ENCODE assay signal across 1 cellular context in the genomic region with DNA sequence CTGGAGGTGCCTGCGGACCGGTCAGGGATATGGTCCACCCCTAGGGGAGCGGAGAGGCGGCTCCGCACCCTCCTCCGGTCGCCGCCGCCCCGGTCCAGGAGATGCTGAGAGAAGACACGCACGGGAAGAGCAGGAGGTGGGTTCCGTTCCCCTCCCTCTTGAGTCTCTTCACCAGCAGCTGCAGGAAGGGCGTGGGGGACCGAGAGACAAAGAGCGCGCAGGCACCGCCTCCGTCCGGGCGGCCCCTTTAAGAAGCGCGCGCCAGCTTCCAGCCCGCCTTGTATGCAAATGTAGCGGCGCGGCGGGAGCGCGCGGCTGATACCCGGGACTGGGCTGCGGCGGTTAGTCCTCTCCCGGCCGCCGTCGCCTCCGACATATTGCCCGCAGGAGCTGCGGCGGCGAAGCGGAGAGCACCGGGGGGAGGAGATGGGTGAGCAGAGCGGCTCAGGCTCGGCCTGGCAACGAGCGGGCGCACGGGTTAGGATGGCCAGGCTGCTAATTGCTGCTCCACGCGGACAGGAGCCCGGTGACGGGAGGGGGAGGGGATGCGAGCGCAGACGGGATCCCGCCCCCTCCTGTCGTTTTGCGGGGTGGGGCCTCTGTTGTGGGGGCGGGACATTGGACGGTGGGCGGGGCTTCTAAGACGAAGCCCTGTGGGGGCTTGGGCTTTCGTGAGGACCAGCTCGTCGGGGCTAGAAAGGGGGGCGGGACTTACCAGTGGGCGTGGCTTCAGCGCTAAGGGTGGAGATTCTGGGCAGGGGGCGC.
A peak's percentile ranks its signal among the peaks of the same experiment; 100 is the strongest.
TF ChIP-seq lines count a peak whose summit lies in the region.

A gene (plus strand): TSS at position 318 of the 765 bp plus-strand sequence. CDS start 109 bp downstream, at position 427.

TF ChIP-seq in K562, 482 proteins besides CTCF, POLR2A, EP300 and RAD21 (continued from another document and continues in another):
- TF ChIP-seq, protein P1, sequence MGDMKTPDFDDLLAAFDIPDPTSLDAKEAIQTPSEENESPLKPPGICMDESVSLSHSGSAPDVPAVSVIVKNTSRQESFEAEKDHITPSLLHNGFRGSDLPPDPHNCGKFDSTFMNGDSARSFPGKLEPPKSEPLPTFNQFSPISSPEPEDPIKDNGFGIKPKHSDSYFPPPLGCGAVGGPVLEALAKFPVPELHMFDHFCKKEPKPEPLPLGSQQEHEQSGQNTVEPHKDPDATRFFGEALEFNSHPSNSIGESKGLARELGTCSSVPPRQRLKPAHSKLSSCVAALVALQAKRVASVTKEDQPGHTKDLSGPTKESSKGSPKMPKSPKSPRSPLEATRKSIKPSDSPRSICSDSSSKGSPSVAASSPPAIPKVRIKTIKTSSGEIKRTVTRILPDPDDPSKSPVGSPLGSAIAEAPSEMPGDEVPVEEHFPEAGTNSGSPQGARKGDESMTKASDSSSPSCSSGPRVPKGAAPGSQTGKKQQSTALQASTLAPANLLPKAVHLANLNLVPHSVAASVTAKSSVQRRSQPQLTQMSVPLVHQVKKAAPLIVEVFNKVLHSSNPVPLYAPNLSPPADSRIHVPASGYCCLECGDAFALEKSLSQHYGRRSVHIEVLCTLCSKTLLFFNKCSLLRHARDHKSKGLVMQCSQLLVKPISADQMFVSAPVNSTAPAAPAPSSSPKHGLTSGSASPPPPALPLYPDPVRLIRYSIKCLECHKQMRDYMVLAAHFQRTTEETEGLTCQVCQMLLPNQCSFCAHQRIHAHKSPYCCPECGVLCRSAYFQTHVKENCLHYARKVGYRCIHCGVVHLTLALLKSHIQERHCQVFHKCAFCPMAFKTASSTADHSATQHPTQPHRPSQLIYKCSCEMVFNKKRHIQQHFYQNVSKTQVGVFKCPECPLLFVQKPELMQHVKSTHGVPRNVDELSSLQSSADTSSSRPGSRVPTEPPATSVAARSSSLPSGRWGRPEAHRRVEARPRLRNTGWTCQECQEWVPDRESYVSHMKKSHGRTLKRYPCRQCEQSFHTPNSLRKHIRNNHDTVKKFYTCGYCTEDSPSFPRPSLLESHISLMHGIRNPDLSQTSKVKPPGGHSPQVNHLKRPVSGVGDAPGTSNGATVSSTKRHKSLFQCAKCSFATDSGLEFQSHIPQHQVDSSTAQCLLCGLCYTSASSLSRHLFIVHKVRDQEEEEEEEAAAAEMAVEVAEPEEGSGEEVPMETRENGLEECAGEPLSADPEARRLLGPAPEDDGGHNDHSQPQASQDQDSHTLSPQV (IDR thresholded peaks at IDR 0.05), result no peak; the same call in 1 of the 2 replicates
- TF ChIP-seq HDAC2 (IDR thresholded peaks at IDR 0.05) (0 out of 2 replicates have a peak, but pooled peaks have one; percentile 80), TBP (optimal IDR thresholded peaks at IDR 0.05; ENCODE audit: low read depth, low read length) (peak; percentile 70), DPF2 (IDR thresholded peaks at IDR 0.05) (peak; percentile 53; the same call in 1 of the 2 replicates), MEF2A (IDR thresholded peaks at IDR 0.05; ENCODE audit: control insufficient read depth, low read depth, low read length) (no peak), ZNF274 (IDR thresholded peaks at IDR 0.05; ENCODE audit: borderline replicate concordance, low read depth, low read length) (no peak), ZSCAN29 (IDR thresholded peaks at IDR 0.05) (no peak), RBM22 (IDR thresholded peaks at IDR 0.05; ENCODE audit: low read depth, low read length, poor library complexity, severe bottlenecking) (peak; percentile 27), TRIM24 (IDR thresholded peaks at IDR 0.05) (peak in 1 of 2 experiments; percentile 64; a peak in 2 of 4 replicates), ZNF197 (CRISPR knock-in tag; IDR thresholded peaks at IDR 0.05; ENCODE audit: low read depth) (no peak), JUN (IDR thresholded peaks at IDR 0.05; ENCODE audit: borderline replicate concordance, low read depth, low read length) (no peak), JUN (CRISPR knock-in tag; IDR thresholded peaks at IDR 0.05; ENCODE audit: borderline replicate concordance) (peak; percentile 10; the same call in 1 of the 2 replicates), PTRF (tag; IDR thresholded peaks at IDR 0.05) (no peak), ZNF347 (CRISPR knock-in tag; IDR thresholded peaks at IDR 0.05; ENCODE audit: low read depth) (no peak)
- TF ChIP-seq, protein P2, sequence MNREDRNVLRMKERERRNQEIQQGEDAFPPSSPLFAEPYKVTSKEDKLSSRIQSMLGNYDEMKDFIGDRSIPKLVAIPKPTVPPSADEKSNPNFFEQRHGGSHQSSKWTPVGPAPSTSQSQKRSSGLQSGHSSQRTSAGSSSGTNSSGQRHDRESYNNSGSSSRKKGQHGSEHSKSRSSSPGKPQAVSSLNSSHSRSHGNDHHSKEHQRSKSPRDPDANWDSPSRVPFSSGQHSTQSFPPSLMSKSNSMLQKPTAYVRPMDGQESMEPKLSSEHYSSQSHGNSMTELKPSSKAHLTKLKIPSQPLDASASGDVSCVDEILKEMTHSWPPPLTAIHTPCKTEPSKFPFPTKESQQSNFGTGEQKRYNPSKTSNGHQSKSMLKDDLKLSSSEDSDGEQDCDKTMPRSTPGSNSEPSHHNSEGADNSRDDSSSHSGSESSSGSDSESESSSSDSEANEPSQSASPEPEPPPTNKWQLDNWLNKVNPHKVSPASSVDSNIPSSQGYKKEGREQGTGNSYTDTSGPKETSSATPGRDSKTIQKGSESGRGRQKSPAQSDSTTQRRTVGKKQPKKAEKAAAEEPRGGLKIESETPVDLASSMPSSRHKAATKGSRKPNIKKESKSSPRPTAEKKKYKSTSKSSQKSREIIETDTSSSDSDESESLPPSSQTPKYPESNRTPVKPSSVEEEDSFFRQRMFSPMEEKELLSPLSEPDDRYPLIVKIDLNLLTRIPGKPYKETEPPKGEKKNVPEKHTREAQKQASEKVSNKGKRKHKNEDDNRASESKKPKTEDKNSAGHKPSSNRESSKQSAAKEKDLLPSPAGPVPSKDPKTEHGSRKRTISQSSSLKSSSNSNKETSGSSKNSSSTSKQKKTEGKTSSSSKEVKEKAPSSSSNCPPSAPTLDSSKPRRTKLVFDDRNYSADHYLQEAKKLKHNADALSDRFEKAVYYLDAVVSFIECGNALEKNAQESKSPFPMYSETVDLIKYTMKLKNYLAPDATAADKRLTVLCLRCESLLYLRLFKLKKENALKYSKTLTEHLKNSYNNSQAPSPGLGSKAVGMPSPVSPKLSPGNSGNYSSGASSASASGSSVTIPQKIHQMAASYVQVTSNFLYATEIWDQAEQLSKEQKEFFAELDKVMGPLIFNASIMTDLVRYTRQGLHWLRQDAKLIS (CRISPR knock-in tag; IDR thresholded peaks at IDR 0.05), result peak; percentile 87
- TF ChIP-seq, protein P3, sequence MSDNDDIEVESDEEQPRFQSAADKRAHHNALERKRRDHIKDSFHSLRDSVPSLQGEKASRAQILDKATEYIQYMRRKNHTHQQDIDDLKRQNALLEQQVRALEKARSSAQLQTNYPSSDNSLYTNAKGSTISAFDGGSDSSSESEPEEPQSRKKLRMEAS (CRISPR knock-in tag; IDR thresholded peaks at IDR 0.05), result peak; percentile 87
- TF ChIP-seq, protein P4, sequence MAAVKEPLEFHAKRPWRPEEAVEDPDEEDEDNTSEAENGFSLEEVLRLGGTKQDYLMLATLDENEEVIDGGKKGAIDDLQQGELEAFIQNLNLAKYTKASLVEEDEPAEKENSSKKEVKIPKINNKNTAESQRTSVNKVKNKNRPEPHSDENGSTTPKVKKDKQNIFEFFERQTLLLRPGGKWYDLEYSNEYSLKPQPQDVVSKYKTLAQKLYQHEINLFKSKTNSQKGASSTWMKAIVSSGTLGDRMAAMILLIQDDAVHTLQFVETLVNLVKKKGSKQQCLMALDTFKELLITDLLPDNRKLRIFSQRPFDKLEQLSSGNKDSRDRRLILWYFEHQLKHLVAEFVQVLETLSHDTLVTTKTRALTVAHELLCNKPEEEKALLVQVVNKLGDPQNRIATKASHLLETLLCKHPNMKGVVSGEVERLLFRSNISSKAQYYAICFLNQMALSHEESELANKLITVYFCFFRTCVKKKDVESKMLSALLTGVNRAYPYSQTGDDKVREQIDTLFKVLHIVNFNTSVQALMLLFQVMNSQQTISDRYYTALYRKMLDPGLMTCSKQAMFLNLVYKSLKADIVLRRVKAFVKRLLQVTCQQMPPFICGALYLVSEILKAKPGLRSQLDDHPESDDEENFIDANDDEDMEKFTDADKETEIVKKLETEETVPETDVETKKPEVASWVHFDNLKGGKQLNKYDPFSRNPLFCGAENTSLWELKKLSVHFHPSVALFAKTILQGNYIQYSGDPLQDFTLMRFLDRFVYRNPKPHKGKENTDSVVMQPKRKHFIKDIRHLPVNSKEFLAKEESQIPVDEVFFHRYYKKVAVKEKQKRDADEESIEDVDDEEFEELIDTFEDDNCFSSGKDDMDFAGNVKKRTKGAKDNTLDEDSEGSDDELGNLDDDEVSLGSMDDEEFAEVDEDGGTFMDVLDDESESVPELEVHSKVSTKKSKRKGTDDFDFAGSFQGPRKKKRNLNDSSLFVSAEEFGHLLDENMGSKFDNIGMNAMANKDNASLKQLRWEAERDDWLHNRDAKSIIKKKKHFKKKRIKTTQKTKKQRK (IDR thresholded peaks at IDR 0.05; ENCODE audit: borderline replicate concordance, low read depth, low read length), result 0 out of 2 replicates have a peak, but pooled peaks have one; percentile 13
- TF ChIP-seq, protein P5, sequence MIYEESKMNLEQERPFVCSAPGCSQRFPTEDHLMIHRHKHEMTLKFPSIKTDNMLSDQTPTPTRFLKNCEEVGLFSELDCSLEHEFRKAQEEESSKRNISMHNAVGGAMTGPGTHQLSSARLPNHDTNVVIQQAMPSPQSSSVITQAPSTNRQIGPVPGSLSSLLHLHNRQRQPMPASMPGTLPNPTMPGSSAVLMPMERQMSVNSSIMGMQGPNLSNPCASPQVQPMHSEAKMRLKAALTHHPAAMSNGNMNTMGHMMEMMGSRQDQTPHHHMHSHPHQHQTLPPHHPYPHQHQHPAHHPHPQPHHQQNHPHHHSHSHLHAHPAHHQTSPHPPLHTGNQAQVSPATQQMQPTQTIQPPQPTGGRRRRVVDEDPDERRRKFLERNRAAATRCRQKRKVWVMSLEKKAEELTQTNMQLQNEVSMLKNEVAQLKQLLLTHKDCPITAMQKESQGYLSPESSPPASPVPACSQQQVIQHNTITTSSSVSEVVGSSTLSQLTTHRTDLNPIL (CRISPR knock-in tag; IDR thresholded peaks at IDR 0.05), result no peak
- TF ChIP-seq, protein P6, sequence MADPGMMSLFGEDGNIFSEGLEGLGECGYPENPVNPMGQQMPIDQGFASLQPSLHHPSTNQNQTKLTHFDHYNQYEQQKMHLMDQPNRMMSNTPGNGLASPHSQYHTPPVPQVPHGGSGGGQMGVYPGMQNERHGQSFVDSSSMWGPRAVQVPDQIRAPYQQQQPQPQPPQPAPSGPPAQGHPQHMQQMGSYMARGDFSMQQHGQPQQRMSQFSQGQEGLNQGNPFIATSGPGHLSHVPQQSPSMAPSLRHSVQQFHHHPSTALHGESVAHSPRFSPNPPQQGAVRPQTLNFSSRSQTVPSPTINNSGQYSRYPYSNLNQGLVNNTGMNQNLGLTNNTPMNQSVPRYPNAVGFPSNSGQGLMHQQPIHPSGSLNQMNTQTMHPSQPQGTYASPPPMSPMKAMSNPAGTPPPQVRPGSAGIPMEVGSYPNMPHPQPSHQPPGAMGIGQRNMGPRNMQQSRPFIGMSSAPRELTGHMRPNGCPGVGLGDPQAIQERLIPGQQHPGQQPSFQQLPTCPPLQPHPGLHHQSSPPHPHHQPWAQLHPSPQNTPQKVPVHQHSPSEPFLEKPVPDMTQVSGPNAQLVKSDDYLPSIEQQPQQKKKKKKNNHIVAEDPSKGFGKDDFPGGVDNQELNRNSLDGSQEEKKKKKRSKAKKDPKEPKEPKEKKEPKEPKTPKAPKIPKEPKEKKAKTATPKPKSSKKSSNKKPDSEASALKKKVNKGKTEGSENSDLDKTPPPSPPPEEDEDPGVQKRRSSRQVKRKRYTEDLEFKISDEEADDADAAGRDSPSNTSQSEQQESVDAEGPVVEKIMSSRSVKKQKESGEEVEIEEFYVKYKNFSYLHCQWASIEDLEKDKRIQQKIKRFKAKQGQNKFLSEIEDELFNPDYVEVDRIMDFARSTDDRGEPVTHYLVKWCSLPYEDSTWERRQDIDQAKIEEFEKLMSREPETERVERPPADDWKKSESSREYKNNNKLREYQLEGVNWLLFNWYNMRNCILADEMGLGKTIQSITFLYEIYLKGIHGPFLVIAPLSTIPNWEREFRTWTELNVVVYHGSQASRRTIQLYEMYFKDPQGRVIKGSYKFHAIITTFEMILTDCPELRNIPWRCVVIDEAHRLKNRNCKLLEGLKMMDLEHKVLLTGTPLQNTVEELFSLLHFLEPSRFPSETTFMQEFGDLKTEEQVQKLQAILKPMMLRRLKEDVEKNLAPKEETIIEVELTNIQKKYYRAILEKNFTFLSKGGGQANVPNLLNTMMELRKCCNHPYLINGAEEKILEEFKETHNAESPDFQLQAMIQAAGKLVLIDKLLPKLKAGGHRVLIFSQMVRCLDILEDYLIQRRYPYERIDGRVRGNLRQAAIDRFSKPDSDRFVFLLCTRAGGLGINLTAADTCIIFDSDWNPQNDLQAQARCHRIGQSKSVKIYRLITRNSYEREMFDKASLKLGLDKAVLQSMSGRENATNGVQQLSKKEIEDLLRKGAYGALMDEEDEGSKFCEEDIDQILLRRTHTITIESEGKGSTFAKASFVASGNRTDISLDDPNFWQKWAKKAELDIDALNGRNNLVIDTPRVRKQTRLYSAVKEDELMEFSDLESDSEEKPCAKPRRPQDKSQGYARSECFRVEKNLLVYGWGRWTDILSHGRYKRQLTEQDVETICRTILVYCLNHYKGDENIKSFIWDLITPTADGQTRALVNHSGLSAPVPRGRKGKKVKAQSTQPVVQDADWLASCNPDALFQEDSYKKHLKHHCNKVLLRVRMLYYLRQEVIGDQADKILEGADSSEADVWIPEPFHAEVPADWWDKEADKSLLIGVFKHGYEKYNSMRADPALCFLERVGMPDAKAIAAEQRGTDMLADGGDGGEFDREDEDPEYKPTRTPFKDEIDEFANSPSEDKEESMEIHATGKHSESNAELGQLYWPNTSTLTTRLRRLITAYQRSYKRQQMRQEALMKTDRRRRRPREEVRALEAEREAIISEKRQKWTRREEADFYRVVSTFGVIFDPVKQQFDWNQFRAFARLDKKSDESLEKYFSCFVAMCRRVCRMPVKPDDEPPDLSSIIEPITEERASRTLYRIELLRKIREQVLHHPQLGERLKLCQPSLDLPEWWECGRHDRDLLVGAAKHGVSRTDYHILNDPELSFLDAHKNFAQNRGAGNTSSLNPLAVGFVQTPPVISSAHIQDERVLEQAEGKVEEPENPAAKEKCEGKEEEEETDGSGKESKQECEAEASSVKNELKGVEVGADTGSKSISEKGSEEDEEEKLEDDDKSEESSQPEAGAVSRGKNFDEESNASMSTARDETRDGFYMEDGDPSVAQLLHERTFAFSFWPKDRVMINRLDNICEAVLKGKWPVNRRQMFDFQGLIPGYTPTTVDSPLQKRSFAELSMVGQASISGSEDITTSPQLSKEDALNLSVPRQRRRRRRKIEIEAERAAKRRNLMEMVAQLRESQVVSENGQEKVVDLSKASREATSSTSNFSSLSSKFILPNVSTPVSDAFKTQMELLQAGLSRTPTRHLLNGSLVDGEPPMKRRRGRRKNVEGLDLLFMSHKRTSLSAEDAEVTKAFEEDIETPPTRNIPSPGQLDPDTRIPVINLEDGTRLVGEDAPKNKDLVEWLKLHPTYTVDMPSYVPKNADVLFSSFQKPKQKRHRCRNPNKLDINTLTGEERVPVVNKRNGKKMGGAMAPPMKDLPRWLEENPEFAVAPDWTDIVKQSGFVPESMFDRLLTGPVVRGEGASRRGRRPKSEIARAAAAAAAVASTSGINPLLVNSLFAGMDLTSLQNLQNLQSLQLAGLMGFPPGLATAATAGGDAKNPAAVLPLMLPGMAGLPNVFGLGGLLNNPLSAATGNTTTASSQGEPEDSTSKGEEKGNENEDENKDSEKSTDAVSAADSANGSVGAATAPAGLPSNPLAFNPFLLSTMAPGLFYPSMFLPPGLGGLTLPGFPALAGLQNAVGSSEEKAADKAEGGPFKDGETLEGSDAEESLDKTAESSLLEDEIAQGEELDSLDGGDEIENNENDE (IDR thresholded peaks at IDR 0.05; ENCODE audit: low read depth, low read length), result peak; percentile 24
